ENCODE assay signal across 1 cellular context in the genomic region with DNA sequence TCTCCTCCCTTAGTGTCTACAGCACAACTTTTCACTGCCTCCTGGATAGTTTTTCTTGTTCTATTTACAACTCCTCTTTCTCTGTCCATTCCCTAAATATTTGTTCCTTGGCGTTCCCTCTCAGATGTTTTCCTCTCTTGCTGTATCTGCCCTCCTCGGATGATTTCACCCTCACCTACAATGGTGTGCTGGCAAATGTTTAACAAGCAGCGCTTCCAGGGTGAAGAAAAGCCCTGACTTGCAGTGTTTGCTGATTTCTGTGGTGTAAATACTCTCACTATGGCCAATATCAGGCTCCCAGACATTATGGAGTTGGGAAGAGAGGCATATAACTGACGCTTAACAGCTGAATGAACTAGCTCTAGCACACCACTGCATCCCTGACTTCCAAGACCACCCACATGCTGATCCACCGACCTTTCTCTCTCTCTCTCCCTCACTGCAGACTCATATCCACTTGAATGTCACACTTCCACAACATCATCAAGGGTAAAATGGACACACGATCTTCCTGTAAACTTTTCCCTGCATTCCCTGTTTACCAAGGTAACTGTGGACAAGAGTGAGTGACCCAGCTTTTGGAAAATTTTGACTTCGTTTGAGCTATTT.
TF ChIP-seq lines count a peak whose summit lies in the region.

No MANE protein-coding gene starts in this region.

TF ChIP-seq in HepG2, 621 proteins besides CTCF, POLR2A, EP300 and RAD21 (continued from another document and continues in another):
- TF ChIP-seq ZNF569 (CRISPR knock-in tag; IDR thresholded peaks at IDR 0.05; ENCODE audit: borderline replicate concordance) (no peak), ZNF749 (CRISPR knock-in tag; IDR thresholded peaks at IDR 0.05; ENCODE audit: borderline replicate concordance) (no peak), CAMTA2 (CRISPR knock-in tag; IDR thresholded peaks at IDR 0.05; ENCODE audit: borderline replicate concordance) (no peak), MEF2D (CRISPR knock-in tag; IDR thresholded peaks at IDR 0.05) (no peak), ATF1 (CRISPR knock-in tag; IDR thresholded peaks at IDR 0.05) (peak; percentile 22; the same call in 1 of the 2 replicates), FOXJ3 (CRISPR knock-in tag; IDR thresholded peaks at IDR 0.05; ENCODE audit: borderline replicate concordance) (no peak), FOSL1 (CRISPR knock-in tag; IDR thresholded peaks at IDR 0.05; ENCODE audit: borderline replicate concordance) (no peak), ZNF678 (CRISPR knock-in tag; IDR thresholded peaks at IDR 0.05) (no peak), ERF (CRISPR knock-in tag; IDR thresholded peaks at IDR 0.05) (no peak), TBX2 (CRISPR knock-in tag; IDR thresholded peaks at IDR 0.05; ENCODE audit: borderline replicate concordance) (peak; percentile 29; the same call in 1 of the 2 replicates), HOXD1 (CRISPR knock-in tag; IDR thresholded peaks at IDR 0.05) (no peak), FOXP1 (IDR thresholded peaks at IDR 0.05) (no peak), FOXP1 (CRISPR knock-in tag; IDR thresholded peaks at IDR 0.05) (0 out of 2 replicates have a peak, but pooled peaks have one; percentile 25), IRF2 (CRISPR knock-in tag; IDR thresholded peaks at IDR 0.05) (no peak), ZNF660 (CRISPR knock-in tag; IDR thresholded peaks at IDR 0.05; ENCODE audit: borderline replicate concordance, low read depth) (no peak), FOXO1 (CRISPR knock-in tag; IDR thresholded peaks at IDR 0.05) (no peak), ZNF207 (IDR thresholded peaks at IDR 0.05; ENCODE audit: borderline replicate concordance) (no peak), STAT5B (CRISPR knock-in tag; IDR thresholded peaks at IDR 0.05) (no peak), ZNF619 (CRISPR knock-in tag; IDR thresholded peaks at IDR 0.05) (no peak), ZNF550 (CRISPR knock-in tag; IDR thresholded peaks at IDR 0.05; ENCODE audit: borderline replicate concordance) (no peak), ZNF251 (CRISPR knock-in tag; IDR thresholded peaks at IDR 0.05) (no peak), NR2F1 (CRISPR knock-in tag; IDR thresholded peaks at IDR 0.05) (no peak), ZNF256 (CRISPR knock-in tag; conservative IDR thresholded peaks at IDR 0.05) (no peak), HOXA7 (CRISPR knock-in tag; IDR thresholded peaks at IDR 0.05) (no peak), ZFP90 (CRISPR knock-in tag; IDR thresholded peaks at IDR 0.05; ENCODE audit: borderline replicate concordance) (no peak), ZNF556 (CRISPR knock-in tag; IDR thresholded peaks at IDR 0.05; ENCODE audit: borderline replicate concordance) (no peak), WIZ (CRISPR knock-in tag; IDR thresholded peaks at IDR 0.05) (no peak), ZNF564 (CRISPR knock-in tag; IDR thresholded peaks at IDR 0.05) (no peak), SIX1 (CRISPR knock-in tag; IDR thresholded peaks at IDR 0.05; ENCODE audit: borderline replicate concordance) (no peak), POLR2G (IDR thresholded peaks at IDR 0.05; ENCODE audit: low read depth, low read length) (no peak)
- TF ChIP-seq, protein P1, sequence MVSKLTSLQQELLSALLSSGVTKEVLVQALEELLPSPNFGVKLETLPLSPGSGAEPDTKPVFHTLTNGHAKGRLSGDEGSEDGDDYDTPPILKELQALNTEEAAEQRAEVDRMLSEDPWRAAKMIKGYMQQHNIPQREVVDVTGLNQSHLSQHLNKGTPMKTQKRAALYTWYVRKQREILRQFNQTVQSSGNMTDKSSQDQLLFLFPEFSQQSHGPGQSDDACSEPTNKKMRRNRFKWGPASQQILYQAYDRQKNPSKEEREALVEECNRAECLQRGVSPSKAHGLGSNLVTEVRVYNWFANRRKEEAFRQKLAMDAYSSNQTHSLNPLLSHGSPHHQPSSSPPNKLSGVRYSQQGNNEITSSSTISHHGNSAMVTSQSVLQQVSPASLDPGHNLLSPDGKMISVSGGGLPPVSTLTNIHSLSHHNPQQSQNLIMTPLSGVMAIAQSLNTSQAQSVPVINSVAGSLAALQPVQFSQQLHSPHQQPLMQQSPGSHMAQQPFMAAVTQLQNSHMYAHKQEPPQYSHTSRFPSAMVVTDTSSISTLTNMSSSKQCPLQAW (CRISPR knock-in tag; IDR thresholded peaks at IDR 0.05), result peak; percentile 62; the same call in 1 of the 2 replicates
- TF ChIP-seq, protein P2, sequence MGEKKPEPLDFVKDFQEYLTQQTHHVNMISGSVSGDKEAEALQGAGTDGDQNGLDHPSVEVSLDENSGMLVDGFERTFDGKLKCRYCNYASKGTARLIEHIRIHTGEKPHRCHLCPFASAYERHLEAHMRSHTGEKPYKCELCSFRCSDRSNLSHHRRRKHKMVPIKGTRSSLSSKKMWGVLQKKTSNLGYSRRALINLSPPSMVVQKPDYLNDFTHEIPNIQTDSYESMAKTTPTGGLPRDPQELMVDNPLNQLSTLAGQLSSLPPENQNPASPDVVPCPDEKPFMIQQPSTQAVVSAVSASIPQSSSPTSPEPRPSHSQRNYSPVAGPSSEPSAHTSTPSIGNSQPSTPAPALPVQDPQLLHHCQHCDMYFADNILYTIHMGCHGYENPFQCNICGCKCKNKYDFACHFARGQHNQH (CRISPR knock-in tag; IDR thresholded peaks at IDR 0.05), result no peak
- TF ChIP-seq, protein P3, sequence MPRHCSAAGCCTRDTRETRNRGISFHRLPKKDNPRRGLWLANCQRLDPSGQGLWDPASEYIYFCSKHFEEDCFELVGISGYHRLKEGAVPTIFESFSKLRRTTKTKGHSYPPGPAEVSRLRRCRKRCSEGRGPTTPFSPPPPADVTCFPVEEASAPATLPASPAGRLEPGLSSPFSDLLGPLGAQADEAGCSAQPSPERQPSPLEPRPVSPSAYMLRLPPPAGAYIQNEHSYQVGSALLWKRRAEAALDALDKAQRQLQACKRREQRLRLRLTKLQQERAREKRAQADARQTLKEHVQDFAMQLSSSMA (CRISPR knock-in tag; IDR thresholded peaks at IDR 0.05), result no peak
- TF ChIP-seq, protein P4, sequence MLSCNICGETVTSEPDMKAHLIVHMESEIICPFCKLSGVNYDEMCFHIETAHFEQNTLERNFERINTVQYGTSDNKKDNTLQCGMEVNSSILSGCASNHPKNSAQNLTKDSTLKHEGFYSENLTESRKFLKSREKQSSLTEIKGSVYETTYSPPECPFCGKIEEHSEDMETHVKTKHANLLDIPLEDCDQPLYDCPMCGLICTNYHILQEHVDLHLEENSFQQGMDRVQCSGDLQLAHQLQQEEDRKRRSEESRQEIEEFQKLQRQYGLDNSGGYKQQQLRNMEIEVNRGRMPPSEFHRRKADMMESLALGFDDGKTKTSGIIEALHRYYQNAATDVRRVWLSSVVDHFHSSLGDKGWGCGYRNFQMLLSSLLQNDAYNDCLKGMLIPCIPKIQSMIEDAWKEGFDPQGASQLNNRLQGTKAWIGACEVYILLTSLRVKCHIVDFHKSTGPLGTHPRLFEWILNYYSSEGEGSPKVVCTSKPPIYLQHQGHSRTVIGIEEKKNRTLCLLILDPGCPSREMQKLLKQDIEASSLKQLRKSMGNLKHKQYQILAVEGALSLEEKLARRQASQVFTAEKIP (CRISPR knock-in tag; IDR thresholded peaks at IDR 0.05; ENCODE audit: borderline replicate concordance), result no peak
- TF ChIP-seq, protein P5, sequence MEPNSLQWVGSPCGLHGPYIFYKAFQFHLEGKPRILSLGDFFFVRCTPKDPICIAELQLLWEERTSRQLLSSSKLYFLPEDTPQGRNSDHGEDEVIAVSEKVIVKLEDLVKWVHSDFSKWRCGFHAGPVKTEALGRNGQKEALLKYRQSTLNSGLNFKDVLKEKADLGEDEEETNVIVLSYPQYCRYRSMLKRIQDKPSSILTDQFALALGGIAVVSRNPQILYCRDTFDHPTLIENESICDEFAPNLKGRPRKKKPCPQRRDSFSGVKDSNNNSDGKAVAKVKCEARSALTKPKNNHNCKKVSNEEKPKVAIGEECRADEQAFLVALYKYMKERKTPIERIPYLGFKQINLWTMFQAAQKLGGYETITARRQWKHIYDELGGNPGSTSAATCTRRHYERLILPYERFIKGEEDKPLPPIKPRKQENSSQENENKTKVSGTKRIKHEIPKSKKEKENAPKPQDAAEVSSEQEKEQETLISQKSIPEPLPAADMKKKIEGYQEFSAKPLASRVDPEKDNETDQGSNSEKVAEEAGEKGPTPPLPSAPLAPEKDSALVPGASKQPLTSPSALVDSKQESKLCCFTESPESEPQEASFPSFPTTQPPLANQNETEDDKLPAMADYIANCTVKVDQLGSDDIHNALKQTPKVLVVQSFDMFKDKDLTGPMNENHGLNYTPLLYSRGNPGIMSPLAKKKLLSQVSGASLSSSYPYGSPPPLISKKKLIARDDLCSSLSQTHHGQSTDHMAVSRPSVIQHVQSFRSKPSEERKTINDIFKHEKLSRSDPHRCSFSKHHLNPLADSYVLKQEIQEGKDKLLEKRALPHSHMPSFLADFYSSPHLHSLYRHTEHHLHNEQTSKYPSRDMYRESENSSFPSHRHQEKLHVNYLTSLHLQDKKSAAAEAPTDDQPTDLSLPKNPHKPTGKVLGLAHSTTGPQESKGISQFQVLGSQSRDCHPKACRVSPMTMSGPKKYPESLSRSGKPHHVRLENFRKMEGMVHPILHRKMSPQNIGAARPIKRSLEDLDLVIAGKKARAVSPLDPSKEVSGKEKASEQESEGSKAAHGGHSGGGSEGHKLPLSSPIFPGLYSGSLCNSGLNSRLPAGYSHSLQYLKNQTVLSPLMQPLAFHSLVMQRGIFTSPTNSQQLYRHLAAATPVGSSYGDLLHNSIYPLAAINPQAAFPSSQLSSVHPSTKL (CRISPR knock-in tag; IDR thresholded peaks at IDR 0.05), result peak; percentile 49
- TF ChIP-seq, protein P6, sequence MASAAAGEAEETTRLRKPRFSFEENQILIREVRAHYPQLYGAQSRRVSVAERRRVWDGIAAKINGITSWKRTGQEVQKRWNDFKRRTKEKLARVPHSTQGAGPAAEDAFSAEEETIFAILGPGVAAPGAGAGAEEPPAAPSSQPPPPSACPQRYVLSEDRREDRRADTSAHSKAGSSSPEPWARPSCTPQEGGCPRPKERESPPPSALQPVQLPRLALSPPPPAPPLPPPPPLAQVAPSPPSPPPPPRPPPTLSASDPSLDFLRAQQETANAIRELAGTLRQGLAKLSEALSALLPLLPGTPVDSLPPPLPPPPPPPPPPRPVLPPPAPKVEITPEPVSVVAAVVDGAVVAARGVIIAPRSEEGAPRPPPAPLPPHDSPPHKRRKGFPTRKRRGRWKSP (CRISPR knock-in tag; IDR thresholded peaks at IDR 0.05), result no peak
- TF ChIP-seq, protein P7, sequence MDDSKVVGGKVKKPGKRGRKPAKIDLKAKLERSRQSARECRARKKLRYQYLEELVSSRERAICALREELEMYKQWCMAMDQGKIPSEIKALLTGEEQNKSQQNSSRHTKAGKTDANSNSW (CRISPR knock-in tag; IDR thresholded peaks at IDR 0.05; ENCODE audit: borderline replicate concordance), result no peak
- TF ChIP-seq, protein P8, sequence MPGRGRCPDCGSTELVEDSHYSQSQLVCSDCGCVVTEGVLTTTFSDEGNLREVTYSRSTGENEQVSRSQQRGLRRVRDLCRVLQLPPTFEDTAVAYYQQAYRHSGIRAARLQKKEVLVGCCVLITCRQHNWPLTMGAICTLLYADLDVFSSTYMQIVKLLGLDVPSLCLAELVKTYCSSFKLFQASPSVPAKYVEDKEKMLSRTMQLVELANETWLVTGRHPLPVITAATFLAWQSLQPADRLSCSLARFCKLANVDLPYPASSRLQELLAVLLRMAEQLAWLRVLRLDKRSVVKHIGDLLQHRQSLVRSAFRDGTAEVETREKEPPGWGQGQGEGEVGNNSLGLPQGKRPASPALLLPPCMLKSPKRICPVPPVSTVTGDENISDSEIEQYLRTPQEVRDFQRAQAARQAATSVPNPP (CRISPR knock-in tag; IDR thresholded peaks at IDR 0.05), result no peak
- TF ChIP-seq, protein P9, sequence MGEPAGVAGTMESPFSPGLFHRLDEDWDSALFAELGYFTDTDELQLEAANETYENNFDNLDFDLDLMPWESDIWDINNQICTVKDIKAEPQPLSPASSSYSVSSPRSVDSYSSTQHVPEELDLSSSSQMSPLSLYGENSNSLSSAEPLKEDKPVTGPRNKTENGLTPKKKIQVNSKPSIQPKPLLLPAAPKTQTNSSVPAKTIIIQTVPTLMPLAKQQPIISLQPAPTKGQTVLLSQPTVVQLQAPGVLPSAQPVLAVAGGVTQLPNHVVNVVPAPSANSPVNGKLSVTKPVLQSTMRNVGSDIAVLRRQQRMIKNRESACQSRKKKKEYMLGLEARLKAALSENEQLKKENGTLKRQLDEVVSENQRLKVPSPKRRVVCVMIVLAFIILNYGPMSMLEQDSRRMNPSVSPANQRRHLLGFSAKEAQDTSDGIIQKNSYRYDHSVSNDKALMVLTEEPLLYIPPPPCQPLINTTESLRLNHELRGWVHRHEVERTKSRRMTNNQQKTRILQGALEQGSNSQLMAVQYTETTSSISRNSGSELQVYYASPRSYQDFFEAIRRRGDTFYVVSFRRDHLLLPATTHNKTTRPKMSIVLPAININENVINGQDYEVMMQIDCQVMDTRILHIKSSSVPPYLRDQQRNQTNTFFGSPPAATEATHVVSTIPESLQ (CRISPR knock-in tag; conservative IDR thresholded peaks at IDR 0.05), result no peak
- TF ChIP-seq, protein P10, sequence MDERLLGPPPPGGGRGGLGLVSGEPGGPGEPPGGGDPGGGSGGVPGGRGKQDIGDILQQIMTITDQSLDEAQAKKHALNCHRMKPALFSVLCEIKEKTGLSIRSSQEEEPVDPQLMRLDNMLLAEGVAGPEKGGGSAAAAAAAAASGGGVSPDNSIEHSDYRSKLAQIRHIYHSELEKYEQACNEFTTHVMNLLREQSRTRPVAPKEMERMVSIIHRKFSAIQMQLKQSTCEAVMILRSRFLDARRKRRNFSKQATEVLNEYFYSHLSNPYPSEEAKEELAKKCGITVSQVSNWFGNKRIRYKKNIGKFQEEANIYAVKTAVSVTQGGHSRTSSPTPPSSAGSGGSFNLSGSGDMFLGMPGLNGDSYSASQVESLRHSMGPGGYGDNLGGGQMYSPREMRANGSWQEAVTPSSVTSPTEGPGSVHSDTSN (CRISPR knock-in tag; IDR thresholded peaks at IDR 0.05), result 0 out of 2 replicates have a peak, but pooled peaks have one; percentile 10
- TF ChIP-seq, protein P11, sequence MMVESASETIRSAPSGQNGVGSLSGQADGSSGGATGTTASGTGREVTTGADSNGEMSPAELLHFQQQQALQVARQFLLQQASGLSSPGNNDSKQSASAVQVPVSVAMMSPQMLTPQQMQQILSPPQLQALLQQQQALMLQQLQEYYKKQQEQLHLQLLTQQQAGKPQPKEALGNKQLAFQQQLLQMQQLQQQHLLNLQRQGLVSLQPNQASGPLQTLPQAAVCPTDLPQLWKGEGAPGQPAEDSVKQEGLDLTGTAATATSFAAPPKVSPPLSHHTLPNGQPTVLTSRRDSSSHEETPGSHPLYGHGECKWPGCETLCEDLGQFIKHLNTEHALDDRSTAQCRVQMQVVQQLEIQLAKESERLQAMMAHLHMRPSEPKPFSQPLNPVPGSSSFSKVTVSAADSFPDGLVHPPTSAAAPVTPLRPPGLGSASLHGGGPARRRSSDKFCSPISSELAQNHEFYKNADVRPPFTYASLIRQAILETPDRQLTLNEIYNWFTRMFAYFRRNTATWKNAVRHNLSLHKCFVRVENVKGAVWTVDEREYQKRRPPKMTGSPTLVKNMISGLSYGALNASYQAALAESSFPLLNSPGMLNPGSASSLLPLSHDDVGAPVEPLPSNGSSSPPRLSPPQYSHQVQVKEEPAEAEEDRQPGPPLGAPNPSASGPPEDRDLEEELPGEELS (CRISPR knock-in tag; IDR thresholded peaks at IDR 0.05), result 0 out of 2 replicates have a peak, but pooled peaks have one; percentile 15
